Comparison of ENCODE assay signal across 27 cellular contexts in genomic region chr15:45869034-45869668, GRCh38.
DNase-seq lines count a peak whose midpoint lies in the region; ATAC-seq, FAIRE-seq and TF ChIP-seq lines count a peak whose summit lies in the region.
"Had no signal": no experiment of that assay in that cellular context is flagged by ENCODE, and none has a peak within 500 bp of the region (broad histone marks: within the 10 kb centered on the region; RNA-seq: fewer than 3 reads in every experiment).

No MANE protein-coding gene starts in this region.

- FAIRE-seq in D721Med (lab: Jason Lieb, UNC), result no peak
- FAIRE-seq: G401.6 had no signal

- DNase-seq in NB4 (ENCODE audit: low read depth) (peak; percentile 63), SW480 (ENCODE audit: low spot score) (peak; percentile 18), NCI-H2227 treated with DMSO at 0.1 percent for 48 hours (lab: John Stamatoyannopoulos, UW) (no peak), D721Med (ENCODE audit: insufficient read length, low spot score) (no peak)
- no peak for DNase-seq in stimulated activated CD4-positive, alpha-beta T cell treated with anti-CD3 and anti-CD28 coated beads, Interleukin-15, amount 100 ng/mL, for 24 hours
- DNase-seq: ACHN; activated B cell treated with CpG ODN at 0.5 μM for 24 hours; activated CD8-positive, alpha-beta T cell treated with anti-CD3 and anti-CD28 coated beads for 36 hours; activated naive CD4-positive, alpha-beta T cell treated with anti-CD3 and anti-CD28 coated beads, Interleukin-2, amount 10 ng/mL, durations not matched to agents 7 days and 5 days; activated T-cell treated with anti-CD3 and anti-CD28 coated beads, Interleukin-2, amount 50 U/mL, for 1 hour; central memory CD4-positive, alpha-beta T cell; DMS153; dorsolateral prefrontal cortex; heart right ventricle; left ventricle myocardium inferior; NCI-H1105 treated with DMSO at 0.1 percent for 48 hours; NCI-H2107; SJCRH30; T-helper 2 cell had no signal

- peak; percentile 82 for ATAC-seq in GM18907 (IDR thresholded peaks at IDR 0.05; ENCODE audit: unreplicated experiment)
- ATAC-seq in HG03342 (IDR thresholded peaks at IDR 0.05; ENCODE audit: unreplicated experiment), result peak; percentile 52
- no peak for ATAC-seq in GM19328 (IDR thresholded peaks at IDR 0.05; ENCODE audit: unreplicated experiment)
- ATAC-seq: activated CD8-positive, alpha-beta T cell treated with anti-CD3 and anti-CD28 coated beads for 36 hours; heart right ventricle; natural killer cell treated with Interleukin-12 subunit alpha and Interleukin-12 subunit beta and Interleukin-15 and Interleukin-18, amount 100 ng/mL, for 72 hours had no signal

- TF ChIP-seq CTCF in NB4 (IDR thresholded peaks at IDR 0.05; ENCODE audit: low read depth, low read length) (no peak), D721Med (IDR thresholded peaks at IDR 0.05; ENCODE audit: insufficient read depth, missing control alignments) (no peak)

- no peak for TF ChIP-seq POLR2A in NB4 (IDR thresholded peaks at IDR 0.05; ENCODE audit: extremely low read depth, insufficient read length)

- no peak overlapping the region for H3K4me3 ChIP-seq in NB4 (ENCODE audit: low read depth, low read length)
- H3K4me3 ChIP-seq: ascending aorta, dorsolateral prefrontal cortex, heart right ventricle, left ventricle myocardium inferior, SJCRH30, suprapubic skin, vagina had no signal

Comparison
In these comparisons a context has a peak if more than half of its experiments do, and no peak if none do; other contexts are left out.
1. DNase-seq: peak in NB4 (single experiment) and SW480 (single experiment); none in NCI-H2227 treated with DMSO at 0.1 percent for 48 hours (single experiment), stimulated activated CD4-positive, alpha-beta T cell treated with anti-CD3 and anti-CD28 coated beads, Interleukin-15, amount 100 ng/mL, for 24 hours (single experiment) and D721Med (single experiment).